ENCODE assay signal across 8 cellular contexts in genomic region chr6:96626749-96627353, GRCh38.
DNase-seq lines count a peak whose midpoint lies in the region; ATAC-seq and TF ChIP-seq lines count a peak whose summit lies in the region.

No MANE protein-coding gene starts in this region.

- no peaks in the 10 kb centered on the region for H3K79me2 ChIP-seq in DOHH2 (ENCODE audit: control insufficient read depth, low read length)

- in situ Hi-C loops in T47D (cut with HindIII; ENCODE audit: low pct_unique_long_range_greater_than_20kb, low sequenced_read_pairs), result no loop called here

- H3K4me2 ChIP-seq in DOHH2 (ENCODE audit: low read length), result no peak overlapping the region

- H3K27me3 ChIP-seq in DOHH2 (ENCODE audit: control insufficient read depth, low read length) (peaks cover 2% of the 10 kb centered on the region; the same call in 1 of the 2 replicates), MG63 (no peaks in the 10 kb centered on the region; the same call in 1 of the 2 replicates)

- no peaks in the 10 kb centered on the region for H3K9me2 ChIP-seq in DOHH2 (replicated peaks; ENCODE audit: control insufficient read depth, low read length)

- TF ChIP-seq CTCF in DOHH2 (IDR thresholded peaks at IDR 0.05; ENCODE audit: low read depth, low read length, poor library complexity, severe bottlenecking), result peak; percentile 53

- H3K4me1 ChIP-seq in DOHH2 (ENCODE audit: control insufficient read depth, low read length), result peaks cover 4% of the 10 kb centered on the region; the same call in 1 of the 2 replicates

- no peaks in the 10 kb centered on the region for H3F3A ChIP-seq in DOHH2 (ENCODE audit: control insufficient read depth, insufficient read depth)

- H3K9me3 ChIP-seq in DOHH2 (ENCODE audit: control insufficient read depth, insufficient read depth, low read length) (no peaks in the 10 kb centered on the region), MG63 (no peaks in the 10 kb centered on the region)

- H3K27ac ChIP-seq in DOHH2 (ENCODE audit: low read depth, low read length), result no peak overlapping the region

- no peak overlapping the region for H3K4me3 ChIP-seq in DOHH2 (ENCODE audit: low read length)
- no peak overlapping the region for H3K4me3 ChIP-seq in MG63

- ATAC-seq in GM19463 (IDR thresholded peaks at IDR 0.05; ENCODE audit: unreplicated experiment), result peak; percentile 75
- ATAC-seq in HG03378 (IDR thresholded peaks at IDR 0.05; ENCODE audit: unreplicated experiment), result peak; percentile 89

- no peaks in the 10 kb centered on the region for H4K20me1 ChIP-seq in DOHH2 (ENCODE audit: control insufficient read depth, insufficient read depth, low read depth, low read length)

- H3K36me3 ChIP-seq in DOHH2 (ENCODE audit: control insufficient read depth, low read length), result no peaks in the 10 kb centered on the region
- H3K36me3 ChIP-seq in MG63, result no peaks in the 10 kb centered on the region

- DNase-seq in NCI-H524 (lab: John Stamatoyannopoulos, UW) (peak; percentile 41 to 86), T47D (ENCODE audit: low read depth in 1 of 2, low spot score in 1 of 2) (peak; percentile 8 to 37), medulla oblongata (ENCODE audit: extremely low spot score) (peak; percentile 27), MG63 (no peak)
- no peak for DNase-seq in stimulated activated CD4-positive, alpha-beta T cell treated with anti-CD3 and anti-CD28 coated beads, Interleukin-2, amount 100 ng/mL, for 24 hours

Comparison
In these comparisons a context has a peak if more than half of its experiments do, and no peak if none do; other contexts are left out.
1. DNase-seq: peak in NCI-H524 (2 of 2), T47D (2 of 2) and medulla oblongata (single experiment); none in MG63 (single experiment) and stimulated activated CD4-positive, alpha-beta T cell treated with anti-CD3 and anti-CD28 coated beads, Interleukin-2, amount 100 ng/mL, for 24 hours (0 of 2).